ENCODE assay signal across 14 cellular contexts in genomic region chr3:185977679-185978040, GRCh38. TPM values are rescaled to one million over a fixed set of nuclear protein-coding genes. Genes with fewer than 3 reads are reported as not detected.
DNase-seq lines count a peak whose midpoint lies in the region; ATAC-seq and TF ChIP-seq lines count a peak whose summit lies in the region.
"Had no signal": no experiment of that assay in that cellular context is flagged by ENCODE, and none has a peak within 500 bp of the region (broad histone marks: within the 10 kb centered on the region; RNA-seq: fewer than 3 reads in every experiment).

No MANE protein-coding gene starts in this region.

- H4K20me1 ChIP-seq in Loucy (ENCODE audit: insufficient read depth, low read length, poor library complexity, severe bottlenecking) = no peaks in the 10 kb centered on the region

- H3K4me3 ChIP-seq in Loucy (ENCODE audit: low read length, poor library complexity, severe bottlenecking) (no peak overlapping the region), left lung (no peak overlapping the region)
- H3K4me3 ChIP-seq: lung, right atrium auricular region, spleen, stomach, transverse colon had no signal

- H3K9me2 ChIP-seq in Loucy (replicated peaks; ENCODE audit: low read depth, low read length) = no peaks in the 10 kb centered on the region

- intact Hi-C loops in left lung (cut with DNase I) = no loop called here

- peak overlapping the region; percentile 48 to 64 for H3K4me3 Mint-ChIP-seq in activated T-cell treated with anti-CD3 and anti-CD28 coated beads, Interleukin-2, amount 50 U/mL, for 72 hours
- peak overlapping the region; percentile 18 for H3K4me3 Mint-ChIP-seq in activated naive CD8-positive, alpha-beta T cell treated with anti-CD3 and anti-CD28 coated beads, Interleukin-2, amount 50 U/mL, for 24 hours
- peak overlapping the region; percentile 33 to 50 for H3K4me3 Mint-ChIP-seq in stimulated activated naive CD8-positive, alpha-beta T cell treated with anti-CD3 and anti-CD28 coated beads, Interleukin-15, amount 100 ng/mL, for 72 hours

- no peaks in the 10 kb centered on the region for H3K36me3 ChIP-seq in Loucy (ENCODE audit: insufficient read depth, low read length)
- H3K36me3 ChIP-seq in left lung = no peaks in the 10 kb centered on the region
- H3K36me3 ChIP-seq: right atrium auricular region, spleen had no signal

- H3K9me3 ChIP-seq in Loucy (ENCODE audit: insufficient read depth, low read depth, low read length) (no peaks in the 10 kb centered on the region), left lung (no peaks in the 10 kb centered on the region)
- H3K9me3 ChIP-seq: right atrium auricular region, spleen, stomach, transverse colon had no signal

- peaks cover 52% of the 10 kb centered on the region for H3K27me3 Mint-ChIP-seq in activated T-cell treated with anti-CD3 and anti-CD28 coated beads, Interleukin-2, amount 50 U/mL, for 72 hours (ENCODE audit: low read depth)
- H3K27me3 Mint-ChIP-seq in activated naive CD8-positive, alpha-beta T cell treated with anti-CD3 and anti-CD28 coated beads, Interleukin-2, amount 50 U/mL, for 24 hours = peaks cover 20% of the 10 kb centered on the region
- H3K27me3 Mint-ChIP-seq in stimulated activated naive CD8-positive, alpha-beta T cell treated with anti-CD3 and anti-CD28 coated beads, Interleukin-15, amount 100 ng/mL, for 72 hours = peaks cover 39% of the 10 kb centered on the region

- no peaks in the 10 kb centered on the region for H3K36me3 Mint-ChIP-seq in activated T-cell treated with anti-CD3 and anti-CD28 coated beads, Interleukin-2, amount 50 U/mL, for 72 hours (ENCODE audit: insufficient read depth in 2 of 2)
- H3K36me3 Mint-ChIP-seq in activated naive CD8-positive, alpha-beta T cell treated with anti-CD3 and anti-CD28 coated beads, Interleukin-2, amount 50 U/mL, for 24 hours (ENCODE audit: low read depth) = peaks cover 8% of the 10 kb centered on the region

- H3K27me3 ChIP-seq in Loucy (ENCODE audit: insufficient read depth, low read length, poor library complexity, severe bottlenecking) (no peaks in the 10 kb centered on the region), left lung (peaks cover 0 to 3% of the 10 kb centered on the region in 2 donors)
- H3K27me3 ChIP-seq: right atrium auricular region, stomach, transverse colon had no signal

- H3K9ac ChIP-seq in Loucy (ENCODE audit: low read depth, low read length, poor library complexity, severe bottlenecking) = no peak overlapping the region

- no peak overlapping the region for H3K27ac Mint-ChIP-seq in activated T-cell treated with anti-CD3 and anti-CD28 coated beads, Interleukin-2, amount 50 U/mL, for 72 hours
- H3K27ac Mint-ChIP-seq in activated naive CD8-positive, alpha-beta T cell treated with anti-CD3 and anti-CD28 coated beads, Interleukin-2, amount 50 U/mL, for 24 hours = peak overlapping the region; percentile 52
- H3K27ac Mint-ChIP-seq in stimulated activated naive CD8-positive, alpha-beta T cell treated with anti-CD3 and anti-CD28 coated beads, Interleukin-15, amount 100 ng/mL, for 72 hours = no peak overlapping the region

- H3F3A ChIP-seq in Loucy (ENCODE audit: low read depth) = no peaks in the 10 kb centered on the region

- no peak overlapping the region for H3K27ac ChIP-seq in left lung
- H3K27ac ChIP-seq: right atrium auricular region, spleen, stomach, transverse colon had no signal

- peak overlapping the region; percentile 27 for H3K4me2 ChIP-seq in Loucy (ENCODE audit: low read depth, low read length, poor library complexity, severe bottlenecking)

- TF ChIP-seq CTCF in Loucy (conservative IDR thresholded peaks at IDR 0.05; ENCODE audit: low read length) (no peak), left lung (IDR thresholded peaks at IDR 0.05) (no peak)

- no peaks in the 10 kb centered on the region for H3K79me2 ChIP-seq in Loucy (ENCODE audit: insufficient read depth, low read length)

- H3K4me1 ChIP-seq in Loucy (ENCODE audit: insufficient read depth, low read length, poor library complexity, severe bottlenecking) (peaks cover 7% of the 10 kb centered on the region), left lung (no peaks in the 10 kb centered on the region)
- H3K4me1 ChIP-seq: right atrium auricular region, stomach, transverse colon had no signal

- no peak for ATAC-seq in activated T-cell treated with anti-CD3 and anti-CD28 coated beads, Interleukin-2, amount 50 U/mL, for 72 hours (replicated peaks in 1 of 2)
- ATAC-seq in activated naive CD8-positive, alpha-beta T cell treated with anti-CD3 and anti-CD28 coated beads, Interleukin-2, amount 50 U/mL, for 24 hours = no peak
- ATAC-seq in stimulated activated naive CD8-positive, alpha-beta T cell treated with anti-CD3 and anti-CD28 coated beads, Interleukin-15, amount 100 ng/mL, for 72 hours = no peak
- ATAC-seq in left lung = no peak

- no peaks in the 10 kb centered on the region for H3K9me3 Mint-ChIP-seq in activated T-cell treated with anti-CD3 and anti-CD28 coated beads, Interleukin-2, amount 50 U/mL, for 72 hours
- no peaks in the 10 kb centered on the region for H3K9me3 Mint-ChIP-seq in activated naive CD8-positive, alpha-beta T cell treated with anti-CD3 and anti-CD28 coated beads, Interleukin-2, amount 50 U/mL, for 24 hours
- no peaks in the 10 kb centered on the region for H3K9me3 Mint-ChIP-seq in stimulated activated naive CD8-positive, alpha-beta T cell treated with anti-CD3 and anti-CD28 coated beads, Interleukin-15, amount 100 ng/mL, for 72 hours

- peak overlapping the region; percentile 77; the same call in 1 of the 2 replicates for H2AFZ ChIP-seq in Loucy (ENCODE audit: low read length)

- DNase-seq in activated T-cell treated with anti-CD3 and anti-CD28 coated beads, Interleukin-2, amount 50 U/mL, for 72 hours = no peak
- no peak for DNase-seq in activated T-cell treated with anti-CD3 and anti-CD28 coated beads, Interleukin-2, amount 50 U/mL, for 1 hour
- DNase-seq in activated naive CD8-positive, alpha-beta T cell treated with anti-CD3 and anti-CD28 coated beads, Interleukin-2, amount 50 U/mL, for 24 hours = no peak
- no peak for DNase-seq in stimulated activated naive CD8-positive, alpha-beta T cell treated with anti-CD3 and anti-CD28 coated beads, Interleukin-15, amount 100 ng/mL, for 72 hours
- DNase-seq in HT-29 (ENCODE audit: low spot score) (no peak), AG20443 (ENCODE audit: low spot score) (no peak), left lung (no peak)
- DNase-seq: NCI-H2081 treated with DMSO at 0.1 percent for 48 hours had no signal

- peaks cover 27% of the 10 kb centered on the region for H3K4me1 Mint-ChIP-seq in activated T-cell treated with anti-CD3 and anti-CD28 coated beads, Interleukin-2, amount 50 U/mL, for 72 hours (ENCODE audit: low read depth)
- peaks cover 35% of the 10 kb centered on the region for H3K4me1 Mint-ChIP-seq in activated naive CD8-positive, alpha-beta T cell treated with anti-CD3 and anti-CD28 coated beads, Interleukin-2, amount 50 U/mL, for 24 hours
- peaks cover 29% of the 10 kb centered on the region for H3K4me1 Mint-ChIP-seq in stimulated activated naive CD8-positive, alpha-beta T cell treated with anti-CD3 and anti-CD28 coated beads, Interleukin-15, amount 100 ng/mL, for 72 hours

RNA-seq across cellular contexts. Expression of gene TRA2B, which starts 39.8 kb away (rescaled TPM):
- total RNA-seq in activated T-cell treated with anti-CD3 and anti-CD28 coated beads, Interleukin-2, amount 50 U/mL, for 72 hours = 100 to 1,000 TPM; 215 to 233 TPM
- total RNA-seq in HT-29 (2014; rRNA removed; shearing (Covaris generic)) = 268 and 296 TPM in 2 replicates
- total RNA-seq in left lung = 100 to 1,000 TPM in 1 of 2 donors, 10 to 100 TPM in 1; 86.0 to 124 TPM
